ENCODE assay signal across 9 cellular contexts in genomic region chr9:34592895-34593601, GRCh38. TPM values are rescaled to one million over a fixed set of nuclear protein-coding genes. Genes with fewer than 3 reads are reported as not detected.
DNase-seq lines count a peak whose midpoint lies in the region; ATAC-seq and TF ChIP-seq lines count a peak whose summit lies in the region.
"Had no signal": no experiment of that assay in that cellular context is flagged by ENCODE, and none has a peak within 500 bp of the region (broad histone marks: within the 10 kb centered on the region; RNA-seq: fewer than 3 reads in every experiment).

No MANE protein-coding gene starts in this region.

- H3K4me1 ChIP-seq in mammary epithelial cell (ENCODE audit: insufficient read depth, low read length) (peaks cover 14% of the 10 kb centered on the region), lower lobe of right lung (peaks cover 38% of the 10 kb centered on the region), uterus (peaks cover 0 to 28% of the 10 kb centered on the region in 2 donors)

- dilution Hi-C loops in mammary epithelial cell (cut with HindIII; ENCODE audit: low sequenced_read_pairs): no loop called here

- H3K4me1 Mint-ChIP-seq in MCF 10A (ENCODE audit: insufficient read depth, unreplicated experiment): peaks cover 20% of the 10 kb centered on the region

- H3K4me3 Mint-ChIP-seq in MCF 10A (ENCODE audit: unreplicated experiment): no peak overlapping the region

- no peak overlapping the region for H3K4me2 ChIP-seq in mammary epithelial cell (ENCODE audit: insufficient read depth, low read depth, low read length)

- 6% methylated on average over 13 of the region's 26 CpGs for WGBS in mammary epithelial cell (ENCODE audit: low coverage, missing lambda C conversion rate)

- no peak overlapping the region for H2AFZ ChIP-seq in mammary epithelial cell (ENCODE audit: low read depth, low read length)

- intact Hi-C loops in MCF 10A (cut with micrococcal nuclease) (loop anchor here (2.0 kb wide), 1 partner anchor 156 kb away; no protein-coding TSS in a partner anchor), mammary epithelial cell (cut with micrococcal nuclease) (no loop called here), lower lobe of right lung (cut with DNase I) (no loop called here), uterus (cut with DNase I; ENCODE audit: low total_unique reads) (loop anchor here (10.0 kb wide), 1 partner anchor 188 kb away; no protein-coding TSS in a partner anchor)

- no peaks in the 10 kb centered on the region for H3K79me2 ChIP-seq in mammary epithelial cell (ENCODE audit: insufficient read depth, low read length)

- peak overlapping the region; percentile 73 for H3K27ac Mint-ChIP-seq in MCF 10A (ENCODE audit: low read depth, unreplicated experiment)
- H3K27ac Mint-ChIP-seq: stimulated activated memory B cell treated with anti-CD40 and anti-IgM and Interleukin-4, amounts not matched to agents 10 μg/mL and 1 μg/mL and 100 μg/mL, for 72 hours had no signal

- CTCF ChIA-PET in MCF 10A (lab: Yijun Ruan, JAX): interaction anchor here (0.9 to 3.6 kb wide), 24 partner anchors 13 to 1017 kb away, joined by 3 to 37 read pairs (median 6); no protein-coding TSS in a partner anchor
- CTCF ChIA-PET in mammary epithelial cell (lab: Charles Lee; ENCODE audit: low non-redundant PET): interaction anchor here (0.5 kb wide), 1 partner anchor 8 kb away, joined by 4 read pairs; no protein-coding TSS in a partner anchor

- peaks cover 42% of the 10 kb centered on the region for H3K27me3 Mint-ChIP-seq in MCF 10A (ENCODE audit: insufficient read depth, unreplicated experiment)

- H3K9me3 ChIP-seq in mammary epithelial cell (replicated peaks; ENCODE audit: insufficient read depth, low read length): no peaks in the 10 kb centered on the region
- no peaks in the 10 kb centered on the region for H3K9me3 ChIP-seq in lower lobe of right lung
- H3K9me3 ChIP-seq in uterus: no peaks in the 10 kb centered on the region

- H4K20me1 ChIP-seq in mammary epithelial cell (ENCODE audit: insufficient read depth, low read length): no peaks in the 10 kb centered on the region

- BruUV-seq in MCF 10A (replicated peaks; lab: Mats Ljungman, UMichigan): no TSS peak
- no TSS peak for BruUV-seq in mammary epithelial cell (replicated peaks; lab: Mats Ljungman, UMichigan)

- H3K36me3 ChIP-seq in mammary epithelial cell (ENCODE audit: insufficient read depth, low read length) (no peaks in the 10 kb centered on the region), lower lobe of right lung (no peaks in the 10 kb centered on the region), uterus (no peaks in the 10 kb centered on the region)

- peaks cover 36% of the 10 kb centered on the region for H3K27me3 ChIP-seq in mammary epithelial cell (ENCODE audit: insufficient read depth, low read length)
- peaks cover 56% of the 10 kb centered on the region for H3K27me3 ChIP-seq in lower lobe of right lung (ENCODE audit: low read depth)
- peaks cover 7 to 8% of the 10 kb centered on the region in 2 donors for H3K27me3 ChIP-seq in uterus

- no peak overlapping the region for H3K4me3 ChIP-seq in mammary epithelial cell (replicated peaks in 1 of 3; ENCODE audit: insufficient read depth in 1 of 3, low read depth in 2 of 3, low read length in 3 of 3)
- H3K4me3 ChIP-seq in lower lobe of right lung: no peak overlapping the region
- H3K4me3 ChIP-seq in uterus: no peak overlapping the region

- POLR2A ChIA-PET in MCF 10A (lab: Yijun Ruan, JAX): interaction anchor here (0.6 kb wide), 1 partner anchor 195 kb away, joined by 3 read pairs; no protein-coding TSS in a partner anchor

- peak; percentile 47 for DNase-seq in MCF 10A (ENCODE audit: unreplicated experiment)
- no peak for DNase-seq in mammary epithelial cell
- DNase-seq in ecto neural progenitor cell (ENCODE audit: low spot score): peak; percentile 81
- peak; percentile 73 for DNase-seq in lower lobe of right lung
- DNase-seq in uterus: peak; percentile 75 to 88
- DNase-seq in stimulated activated CD4-positive, alpha-beta T cell treated with anti-CD3 and anti-CD28 coated beads, Interleukin-15, amount 100 ng/mL, for 24 hours: no peak
- DNase-seq in AML-193 (lab: John Stamatoyannopoulos, UW): no peak

- H3K36me3 Mint-ChIP-seq in MCF 10A (ENCODE audit: insufficient read depth, unreplicated experiment): no peaks in the 10 kb centered on the region
- H3K36me3 Mint-ChIP-seq: stimulated activated memory B cell treated with anti-CD40 and anti-IgM and Interleukin-4, amounts not matched to agents 10 μg/mL and 1 μg/mL and 100 μg/mL, for 72 hours had no signal

- ATAC-seq in lower lobe of right lung (peak; percentile 70 to 76), HG02852 (IDR thresholded peaks at IDR 0.05; ENCODE audit: unreplicated experiment) (no peak)
- ATAC-seq: stimulated activated memory B cell treated with anti-CD40 and anti-IgM and Interleukin-4, amounts not matched to agents 10 μg/mL and 1 μg/mL and 100 μg/mL, for 72 hours had no signal

- no peak overlapping the region for H3K27ac ChIP-seq in mammary epithelial cell (ENCODE audit: insufficient read depth, low read depth, low read length)
- peak overlapping the region; percentile 11 for H3K27ac ChIP-seq in lower lobe of right lung
- H3K27ac ChIP-seq in uterus: peak overlapping the region; percentile 53 to 78

- TF ChIP-seq CTCF in MCF 10A (IDR thresholded peaks at IDR 0.05; ENCODE audit: unreplicated experiment) (no peak), mammary epithelial cell (conservative IDR thresholded peaks at IDR 0.05 in 1 of 2, IDR thresholded peaks at IDR 0.05 in 1 of 2; ENCODE audit: extremely low read depth in 1 of 2, insufficient read depth in 1 of 2, low read depth in 1 of 2, low read length in 2 of 2) (no peak), lower lobe of right lung (IDR thresholded peaks at IDR 0.05) (no peak), uterus (IDR thresholded peaks at IDR 0.05) (no peak)

- no peaks in the 10 kb centered on the region for H3K9me3 Mint-ChIP-seq in MCF 10A (ENCODE audit: unreplicated experiment)
- H3K9me3 Mint-ChIP-seq: stimulated activated memory B cell treated with anti-CD40 and anti-IgM and Interleukin-4, amounts not matched to agents 10 μg/mL and 1 μg/mL and 100 μg/mL, for 72 hours had no signal

- H3K9ac ChIP-seq in mammary epithelial cell (ENCODE audit: insufficient read depth, low read length): no peak overlapping the region

- in situ Hi-C loops in mammary epithelial cell (cut with MboI; ENCODE audit: low sequenced_read_pairs in 2 of 2): loop anchor here in 1 of 2 donors (10.0 kb wide), 1 partner anchor 48 kb away; no protein-coding TSS in a partner anchor

- no peak for TF ChIP-seq POLR2A in uterus (IDR thresholded peaks at IDR 0.05)

RNA-seq across cellular contexts. Expression of gene CNTFR, which starts 3.5 kb away (rescaled TPM):
- not detected in 2 replicates for total RNA-seq in MCF 10A (2022)
- total RNA-seq in mammary epithelial cell: not detected
- polyA plus RNA-seq in mammary epithelial cell: not detected
- polyA minus RNA-seq in mammary epithelial cell: not detected
- 2.5 TPM for total RNA-seq in lower lobe of right lung
- total RNA-seq in uterus: 10 to 100 TPM in 1 of 4 donors, 1 to 10 TPM in 1, under 1 TPM in 1, not detected in 1; 0.59 to 14.7 (median 6.6) TPM

RNA-seq across cellular contexts. Expression of gene RPP25L, which starts 18.8 kb away (rescaled TPM):
- total RNA-seq in MCF 10A (2022) (41.6 and 42.8 TPM in 2 replicates), mammary epithelial cell (10 to 100 TPM; 12.5 to 31.7 TPM), lower lobe of right lung (16.5 TPM), uterus (10 to 100 TPM; 18.1 to 39.1 (median 26.9) TPM)
- 44.5 TPM for polyA plus RNA-seq in mammary epithelial cell
- polyA minus RNA-seq in mammary epithelial cell: 29.1 TPM

RNA-seq across cellular contexts. Expression of gene DCTN3, which starts 27.2 kb away (rescaled TPM):
- total RNA-seq in MCF 10A (2022) (88.5 and 92.4 TPM in 2 replicates), mammary epithelial cell (10 to 100 TPM; 53.8 to 91.3 TPM), lower lobe of right lung (72.2 TPM), uterus (10 to 100 TPM; 27.7 to 98.0 (median 58.6) TPM)
- 142 TPM for polyA plus RNA-seq in mammary epithelial cell
- polyA minus RNA-seq in mammary epithelial cell: 79.7 TPM

RNA-seq across cellular contexts. Expression of gene ARID3C, which starts 35.8 kb away (rescaled TPM):
- total RNA-seq in MCF 10A (2022) (not detected in 2 replicates), mammary epithelial cell (under 1 TPM in 1 of 2 donors, not detected in 1; 0.17 TPM), lower lobe of right lung (not detected), uterus (under 1 TPM in 2 of 4 donors, not detected in 2; 0.35 to 0.82 TPM)
- polyA plus RNA-seq in mammary epithelial cell: not detected
- not detected for polyA minus RNA-seq in mammary epithelial cell

RNA-seq across cellular contexts. Expression of gene SIGMAR1, which starts 44.5 kb away (rescaled TPM):
- 82.1 and 99.8 TPM in 2 replicates for total RNA-seq in MCF 10A (2022)
- total RNA-seq in mammary epithelial cell: 100 to 1,000 TPM in 1 of 2 donors, 10 to 100 TPM in 1; 83.0 to 131 TPM
- polyA plus RNA-seq in mammary epithelial cell: 165 TPM
- 139 TPM for polyA minus RNA-seq in mammary epithelial cell
- 35.0 TPM for total RNA-seq in lower lobe of right lung
- 10 to 100 TPM; 34.1 to 55.2 (median 51.3) TPM for total RNA-seq in uterus

Comparison
In these comparisons a context has a peak if more than half of its experiments do, and no peak if none do; other contexts are left out.
1. DNase-seq: peak in MCF 10A (single experiment), ecto neural progenitor cell (single experiment), lower lobe of right lung (single experiment) and uterus (2 of 2); none in mammary epithelial cell (single experiment), stimulated activated CD4-positive, alpha-beta T cell treated with anti-CD3 and anti-CD28 coated beads, Interleukin-15, amount 100 ng/mL, for 24 hours (single experiment) and AML-193 (0 of 2).
2. intact Hi-C loops: an anchor here in MCF 10A (2.0 kb wide) and uterus (10.0 kb wide); none called in mammary epithelial cell and lower lobe of right lung.